11 cellular contexts compared by ENCODE assay signal in genomic region chr2:225735844-225736243, GRCh38.
DNase-seq lines count a peak whose midpoint lies in the region; ATAC-seq, FAIRE-seq and TF ChIP-seq lines count a peak whose summit lies in the region.
"Had no signal": no experiment of that assay in that cellular context is flagged by ENCODE, and none has a peak within 500 bp of the region (broad histone marks: within the 10 kb centered on the region; RNA-seq: fewer than 3 reads in every experiment).

No MANE protein-coding gene starts in this region.

- POLR2A ChIA-PET in endothelial cell of umbilical vein (lab: Charles Lee) = no interaction called here

- CTCF ChIA-PET in endothelial cell of umbilical vein (lab: Charles Lee) = no interaction called here

- DNase-seq in DMS 273 (lab: John Stamatoyannopoulos, UW; ENCODE audit: unreplicated experiment) = peak; percentile 65
- DNase-seq in OCI-M1 (lab: John Stamatoyannopoulos, UW) = peak; percentile 69
- peak; percentile 89 for DNase-seq in endothelial cell of umbilical vein (ENCODE audit: low read depth, low spot score)
- peak; percentile 65 for DNase-seq in non-pigmented ciliary epithelial cell (ENCODE audit: low read depth)
- DNase-seq in SIG-M5 treated with dmso at 0.1 percent for 504 hours (lab: John Stamatoyannopoulos, UW; ENCODE audit: unreplicated experiment) = no peak
- no peak for DNase-seq in MM.1S
- DNase-seq: activated CD8-positive, alpha-beta memory T cell treated with anti-CD3 and anti-CD28 coated beads, Interleukin-2, amount 50 U/mL, for 48 hours; DMS53; T-helper 17 cell had no signal

- intact Hi-C loops in endothelial cell of umbilical vein (cut with micrococcal nuclease) = loop anchor here (5.0 to 10.0 kb wide), 4 partner anchors 701 to 1066 kb away; no protein-coding TSS in a partner anchor

- H3K4me1 ChIP-seq in endothelial cell of umbilical vein (ENCODE audit: control insufficient read depth, extremely low read depth, insufficient read depth, low read length) = peaks cover 44% of the 10 kb centered on the region
- H3K4me1 ChIP-seq in MM.1S (ENCODE audit: low read length) = no peaks in the 10 kb centered on the region

- FAIRE-seq in endothelial cell of umbilical vein (lab: Jason Lieb, UNC) = peak; percentile 93

- no peak for ATAC-seq in GM21367 (IDR thresholded peaks at IDR 0.05; ENCODE audit: unreplicated experiment)
- no peak for ATAC-seq in HG03139 (IDR thresholded peaks at IDR 0.05; ENCODE audit: unreplicated experiment)
- ATAC-seq: T-helper 17 cell had no signal

- BruUV-seq in endothelial cell of umbilical vein (replicated peaks; lab: Mats Ljungman, UMichigan) = no TSS peak

- dilution Hi-C loops in endothelial cell of umbilical vein (cut with MboI; ENCODE audit: extremely low pct_ligation_motif_present, low sequenced_read_pairs) = no loop called here

- H3K36me3 ChIP-seq in endothelial cell of umbilical vein (ENCODE audit: control insufficient read depth in 2 of 2, extremely low read depth in 1 of 2, insufficient read depth in 2 of 2, low read length in 2 of 2) (no peaks in the 10 kb centered on the region), MM.1S (replicated peaks; ENCODE audit: insufficient read depth, low read length) (no peaks in the 10 kb centered on the region)

- TF ChIP-seq CTCF in endothelial cell of umbilical vein (IDR thresholded peaks at IDR 0.05; ENCODE audit: extremely low read depth in 1 of 2, insufficient read depth in 1 of 2, low read depth in 1 of 2, low read length in 2 of 2) (no peak), MM.1S (IDR thresholded peaks at IDR 0.05; ENCODE audit: low read length) (no peak)

- H3K4me2 ChIP-seq in endothelial cell of umbilical vein (ENCODE audit: insufficient read depth, low read length) = peak overlapping the region; percentile 37
- H3K4me2 ChIP-seq in MM.1S (ENCODE audit: low read depth, low read length) = no peak overlapping the region

- H3K9ac ChIP-seq in endothelial cell of umbilical vein (replicated peaks; ENCODE audit: extremely low read depth, insufficient read depth, low read length) (no peak overlapping the region), MM.1S (ENCODE audit: low read length) (no peak overlapping the region)

- H3K4me3 ChIP-seq in endothelial cell of umbilical vein (replicated peaks in 1 of 3; ENCODE audit: insufficient read depth in 1 of 3, low read depth in 1 of 3, low read length in 3 of 3) (no peak overlapping the region), MM.1S (ENCODE audit: low read length) (no peak overlapping the region)

- H3F3A ChIP-seq in MM.1S (ENCODE audit: insufficient read depth, low read length) = no peaks in the 10 kb centered on the region

- H3K9me1 ChIP-seq in endothelial cell of umbilical vein (replicated peaks; ENCODE audit: control insufficient read depth, extremely low read depth, insufficient read depth, low read length) = no peaks in the 10 kb centered on the region

- H3K27ac ChIP-seq in endothelial cell of umbilical vein (ENCODE audit: insufficient read depth, low read depth, low read length) (peak overlapping the region; percentile 34), MM.1S (ENCODE audit: low read length) (no peak overlapping the region)

- no peaks in the 10 kb centered on the region for H3K79me2 ChIP-seq in endothelial cell of umbilical vein (ENCODE audit: control insufficient read depth, insufficient read depth, low read length)
- H3K79me2 ChIP-seq in MM.1S (ENCODE audit: low read length) = no peaks in the 10 kb centered on the region

- H4K20me1 ChIP-seq in endothelial cell of umbilical vein (replicated peaks; ENCODE audit: control insufficient read depth, extremely low read depth, insufficient read depth, low read length) = no peaks in the 10 kb centered on the region
- no peaks in the 10 kb centered on the region for H4K20me1 ChIP-seq in MM.1S (ENCODE audit: insufficient read depth, low read length)

- H3K9me2 ChIP-seq in MM.1S (replicated peaks; ENCODE audit: insufficient read depth, low read length) = no peaks in the 10 kb centered on the region

- no peak overlapping the region for H2AFZ ChIP-seq in endothelial cell of umbilical vein (ENCODE audit: low read depth, low read length)
- H2AFZ ChIP-seq in MM.1S (ENCODE audit: low read length) = no peak overlapping the region

- H3K27me3 ChIP-seq in endothelial cell of umbilical vein (ENCODE audit: control insufficient read depth in 2 of 2, insufficient read depth in 2 of 2, low read length in 2 of 2) = no peaks in the 10 kb centered on the region
- no peaks in the 10 kb centered on the region for H3K27me3 ChIP-seq in MM.1S (replicated peaks; ENCODE audit: insufficient read depth, low read length)

- no peak for TF ChIP-seq POLR2A in endothelial cell of umbilical vein (IDR thresholded peaks at IDR 0.05; ENCODE audit: low read depth, low read length)

- H3K9me3 ChIP-seq in endothelial cell of umbilical vein (replicated peaks; ENCODE audit: control insufficient read depth, insufficient read depth, low read length) (no peaks in the 10 kb centered on the region), MM.1S (replicated peaks; ENCODE audit: insufficient read depth, low read length) (no peaks in the 10 kb centered on the region)

TF ChIP-seq in endothelial cell of umbilical vein, 7 proteins besides CTCF, POLR2A, EP300 and RAD21:
- TF ChIP-seq GATA2 (IDR thresholded peaks at IDR 0.05; ENCODE audit: insufficient read depth, insufficient read length, low read depth, low read length) (peak; percentile 92), MYC (IDR thresholded peaks at IDR 0.05; ENCODE audit: low read depth, low read length) (no peak), POLR2AphosphoS5 (IDR thresholded peaks at IDR 0.05; ENCODE audit: insufficient read depth, low read depth, low read length) (peak; percentile 44), MAX (IDR thresholded peaks at IDR 0.05; ENCODE audit: insufficient read depth, insufficient read length) (no peak), JUN (IDR thresholded peaks at IDR 0.05; ENCODE audit: borderline replicate concordance, insufficient read depth, insufficient read length, low read depth) (peak; percentile 74), EZH2 (IDR thresholded peaks at IDR 0.05; ENCODE audit: borderline replicate concordance, low read depth, low read length, severe bottlenecking) (no peak), FOS (IDR thresholded peaks at IDR 0.05; ENCODE audit: borderline replicate concordance, insufficient read depth, low read length) (peak; percentile 81)

Comparison
In these comparisons a context has a peak if more than half of its experiments do, and no peak if none do; other contexts are left out.
1. DNase-seq: peak in DMS 273 (single experiment), OCI-M1 (single experiment), endothelial cell of umbilical vein (single experiment) and non-pigmented ciliary epithelial cell (single experiment); none in SIG-M5 treated with dmso at 0.1 percent for 504 hours (single experiment) and MM.1S (single experiment).